Comparison of ENCODE assay signal across 1 cellular context in the genomic region with DNA sequence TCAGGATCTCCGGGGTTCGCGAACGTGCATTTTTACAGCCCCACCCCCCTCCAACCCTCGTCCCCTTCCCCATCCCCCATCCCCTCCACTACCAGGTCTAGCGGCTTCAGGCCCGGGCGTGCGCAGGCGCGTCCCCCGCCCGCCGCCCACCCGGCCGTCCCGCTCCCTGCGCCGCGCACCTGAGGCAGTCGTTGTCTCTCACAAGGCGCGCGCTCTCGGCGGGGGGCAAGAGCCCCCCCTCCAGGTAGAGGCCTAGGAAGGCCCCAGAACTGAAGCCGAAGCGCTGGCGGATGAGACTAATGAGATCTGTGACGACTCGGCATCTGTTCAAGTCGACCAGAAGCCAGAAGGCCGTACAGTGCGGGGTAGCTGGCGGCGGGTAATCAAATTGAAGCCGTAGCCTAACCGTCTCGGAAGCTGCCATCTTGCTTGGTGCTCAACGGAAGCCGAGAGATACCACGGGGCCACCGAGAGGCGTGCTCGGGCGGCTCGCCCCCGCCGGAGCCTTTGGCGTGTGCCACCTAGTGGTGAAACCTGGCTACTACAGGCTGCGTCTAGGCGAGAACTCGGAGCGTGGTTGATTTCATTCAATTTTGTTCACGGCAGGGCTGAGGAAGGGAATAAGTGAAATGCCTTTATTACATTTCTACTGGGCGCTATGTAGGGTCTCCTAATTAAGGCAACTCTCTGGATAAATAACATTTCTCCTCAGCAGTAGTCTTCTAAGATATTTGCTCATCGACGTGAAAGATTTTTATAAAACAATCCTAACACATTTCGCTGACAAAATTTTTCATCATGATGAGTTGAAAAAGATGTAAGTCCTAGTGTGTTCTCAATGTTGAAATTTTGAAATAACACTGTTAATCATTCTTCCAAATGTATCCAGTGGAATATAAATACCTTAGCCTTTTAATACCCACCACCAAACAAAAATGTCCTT.
A peak's percentile ranks its signal among the peaks of the same experiment; 100 is the strongest.
TF ChIP-seq lines count a peak whose summit lies in the region.

A gene with protein sequence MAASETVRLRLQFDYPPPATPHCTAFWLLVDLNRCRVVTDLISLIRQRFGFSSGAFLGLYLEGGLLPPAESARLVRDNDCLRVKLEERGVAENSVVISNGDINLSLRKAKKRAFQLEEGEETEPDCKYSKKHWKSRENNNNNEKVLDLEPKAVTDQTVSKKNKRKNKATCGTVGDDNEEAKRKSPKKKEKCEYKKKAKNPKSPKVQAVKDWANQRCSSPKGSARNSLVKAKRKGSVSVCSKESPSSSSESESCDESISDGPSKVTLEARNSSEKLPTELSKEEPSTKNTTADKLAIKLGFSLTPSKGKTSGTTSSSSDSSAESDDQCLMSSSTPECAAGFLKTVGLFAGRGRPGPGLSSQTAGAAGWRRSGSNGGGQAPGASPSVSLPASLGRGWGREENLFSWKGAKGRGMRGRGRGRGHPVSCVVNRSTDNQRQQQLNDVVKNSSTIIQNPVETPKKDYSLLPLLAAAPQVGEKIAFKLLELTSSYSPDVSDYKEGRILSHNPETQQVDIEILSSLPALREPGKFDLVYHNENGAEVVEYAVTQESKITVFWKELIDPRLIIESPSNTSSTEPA (minus strand): TSS at position 455 of the 943 bp plus-strand sequence. CDS start 31 bp downstream, at position 424.

TF ChIP-seq in K562, 482 proteins besides CTCF, POLR2A, EP300 and RAD21 (continued from another document and continues in another):
- TF ChIP-seq, protein P1, sequence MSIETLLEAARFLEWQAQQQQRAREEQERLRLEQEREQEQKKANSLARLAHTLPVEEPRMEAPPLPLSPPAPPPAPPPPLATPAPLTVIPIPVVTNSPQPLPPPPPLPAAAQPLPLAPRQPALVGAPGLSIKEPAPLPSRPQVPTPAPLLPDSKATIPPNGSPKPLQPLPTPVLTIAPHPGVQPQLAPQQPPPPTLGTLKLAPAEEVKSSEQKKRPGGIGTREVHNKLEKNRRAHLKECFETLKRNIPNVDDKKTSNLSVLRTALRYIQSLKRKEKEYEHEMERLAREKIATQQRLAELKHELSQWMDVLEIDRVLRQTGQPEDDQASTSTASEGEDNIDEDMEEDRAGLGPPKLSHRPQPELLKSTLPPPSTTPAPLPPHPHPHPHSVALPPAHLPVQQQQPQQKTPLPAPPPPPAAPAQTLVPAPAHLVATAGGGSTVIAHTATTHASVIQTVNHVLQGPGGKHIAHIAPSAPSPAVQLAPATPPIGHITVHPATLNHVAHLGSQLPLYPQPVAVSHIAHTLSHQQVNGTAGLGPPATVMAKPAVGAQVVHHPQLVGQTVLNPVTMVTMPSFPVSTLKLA (conservative IDR thresholded peaks at IDR 0.05) = peak; percentile 84 to 92
- TF ChIP-seq HCFC1 (IDR thresholded peaks at IDR 0.05; ENCODE audit: low read depth, low read length) = peak; percentile 64
- TF ChIP-seq TOE1 (IDR thresholded peaks at IDR 0.05; ENCODE audit: borderline replicate concordance) = peak; percentile 79; the same call in 1 of the 2 replicates
- no peak for TF ChIP-seq TOE1 (CRISPR knock-in tag; IDR thresholded peaks at IDR 0.05; ENCODE audit: borderline replicate concordance, low read depth)
- no peak for TF ChIP-seq NFATC3 (IDR thresholded peaks at IDR 0.05)
- TF ChIP-seq PHF20 (IDR thresholded peaks at IDR 0.05; ENCODE audit: partially characterized antibody) = peak; percentile 90
- no peak for TF ChIP-seq ZFP1 (CRISPR knock-in tag; IDR thresholded peaks at IDR 0.05)
- TF ChIP-seq, protein P2, sequence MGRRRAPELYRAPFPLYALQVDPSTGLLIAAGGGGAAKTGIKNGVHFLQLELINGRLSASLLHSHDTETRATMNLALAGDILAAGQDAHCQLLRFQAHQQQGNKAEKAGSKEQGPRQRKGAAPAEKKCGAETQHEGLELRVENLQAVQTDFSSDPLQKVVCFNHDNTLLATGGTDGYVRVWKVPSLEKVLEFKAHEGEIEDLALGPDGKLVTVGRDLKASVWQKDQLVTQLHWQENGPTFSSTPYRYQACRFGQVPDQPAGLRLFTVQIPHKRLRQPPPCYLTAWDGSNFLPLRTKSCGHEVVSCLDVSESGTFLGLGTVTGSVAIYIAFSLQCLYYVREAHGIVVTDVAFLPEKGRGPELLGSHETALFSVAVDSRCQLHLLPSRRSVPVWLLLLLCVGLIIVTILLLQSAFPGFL (CRISPR knock-in tag; IDR thresholded peaks at IDR 0.05) = peak; percentile 48; the same call in 1 of the 2 replicates
- TF ChIP-seq, protein P3, sequence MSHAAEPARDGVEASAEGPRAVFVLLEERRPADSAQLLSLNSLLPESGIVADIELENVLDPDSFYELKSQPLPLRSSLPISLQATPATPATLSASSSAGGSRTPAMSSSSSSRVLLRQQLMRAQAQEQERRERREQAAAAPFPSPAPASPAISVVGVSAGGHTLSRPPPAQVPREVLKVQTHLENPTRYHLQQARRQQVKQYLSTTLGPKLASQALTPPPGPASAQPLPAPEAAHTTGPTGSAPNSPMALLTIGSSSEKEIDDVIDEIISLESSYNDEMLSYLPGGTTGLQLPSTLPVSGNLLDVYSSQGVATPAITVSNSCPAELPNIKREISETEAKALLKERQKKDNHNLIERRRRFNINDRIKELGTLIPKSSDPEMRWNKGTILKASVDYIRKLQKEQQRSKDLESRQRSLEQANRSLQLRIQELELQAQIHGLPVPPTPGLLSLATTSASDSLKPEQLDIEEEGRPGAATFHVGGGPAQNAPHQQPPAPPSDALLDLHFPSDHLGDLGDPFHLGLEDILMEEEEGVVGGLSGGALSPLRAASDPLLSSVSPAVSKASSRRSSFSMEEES (CRISPR knock-in tag; IDR thresholded peaks at IDR 0.05) = no peak
- peak; percentile 95 for TF ChIP-seq RBFOX2 (IDR thresholded peaks at IDR 0.05; ENCODE audit: low read depth, low read length)
- TF ChIP-seq NRF1 (conservative IDR thresholded peaks at IDR 0.05 in 1 of 2, IDR thresholded peaks at IDR 0.05 in 1 of 2) = peak; percentile 85 to 87
- TF ChIP-seq, protein P4, sequence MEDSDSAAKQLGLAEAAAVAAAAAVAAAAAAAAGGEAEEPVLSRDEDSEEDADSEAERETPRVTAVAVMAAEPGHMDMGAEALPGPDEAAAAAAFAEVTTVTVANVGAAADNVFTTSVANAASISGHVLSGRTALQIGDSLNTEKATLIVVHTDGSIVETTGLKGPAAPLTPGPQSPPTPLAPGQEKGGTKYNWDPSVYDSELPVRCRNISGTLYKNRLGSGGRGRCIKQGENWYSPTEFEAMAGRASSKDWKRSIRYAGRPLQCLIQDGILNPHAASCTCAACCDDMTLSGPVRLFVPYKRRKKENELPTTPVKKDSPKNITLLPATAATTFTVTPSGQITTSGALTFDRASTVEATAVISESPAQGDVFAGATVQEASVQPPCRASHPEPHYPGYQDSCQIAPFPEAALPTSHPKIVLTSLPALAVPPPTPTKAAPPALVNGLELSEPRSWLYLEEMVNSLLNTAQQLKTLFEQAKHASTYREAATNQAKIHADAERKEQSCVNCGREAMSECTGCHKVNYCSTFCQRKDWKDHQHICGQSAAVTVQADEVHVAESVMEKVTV (CRISPR knock-in tag; IDR thresholded peaks at IDR 0.05) = peak; percentile 65
- TF ChIP-seq YY1 (IDR thresholded peaks at IDR 0.05; ENCODE audit: borderline replicate concordance in 1 of 3, control insufficient read depth in 1 of 3, extremely low read depth in 1 of 3, insufficient read depth in 3 of 3, insufficient read length in 1 of 3, insufficient replicate concordance in 2 of 3, low read depth in 1 of 3, low read length in 2 of 3) = peak; percentile 73 to 95 (median 91)
- TF ChIP-seq EGR1 (conservative IDR thresholded peaks at IDR 0.05) = peak; percentile 92
- TF ChIP-seq PTTG1 (tag; IDR thresholded peaks at IDR 0.05; ENCODE audit: low read depth) = no peak
- peak; percentile 96 to 100 for TF ChIP-seq MAZ (CRISPR knock-in tag; conservative IDR thresholded peaks at IDR 0.05 in 1 of 2, IDR thresholded peaks at IDR 0.05 in 1 of 2)
- TF ChIP-seq, protein P5, sequence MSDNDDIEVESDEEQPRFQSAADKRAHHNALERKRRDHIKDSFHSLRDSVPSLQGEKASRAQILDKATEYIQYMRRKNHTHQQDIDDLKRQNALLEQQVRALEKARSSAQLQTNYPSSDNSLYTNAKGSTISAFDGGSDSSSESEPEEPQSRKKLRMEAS (CRISPR knock-in tag; IDR thresholded peaks at IDR 0.05) = peak; percentile 83
- TF ChIP-seq, protein P6, sequence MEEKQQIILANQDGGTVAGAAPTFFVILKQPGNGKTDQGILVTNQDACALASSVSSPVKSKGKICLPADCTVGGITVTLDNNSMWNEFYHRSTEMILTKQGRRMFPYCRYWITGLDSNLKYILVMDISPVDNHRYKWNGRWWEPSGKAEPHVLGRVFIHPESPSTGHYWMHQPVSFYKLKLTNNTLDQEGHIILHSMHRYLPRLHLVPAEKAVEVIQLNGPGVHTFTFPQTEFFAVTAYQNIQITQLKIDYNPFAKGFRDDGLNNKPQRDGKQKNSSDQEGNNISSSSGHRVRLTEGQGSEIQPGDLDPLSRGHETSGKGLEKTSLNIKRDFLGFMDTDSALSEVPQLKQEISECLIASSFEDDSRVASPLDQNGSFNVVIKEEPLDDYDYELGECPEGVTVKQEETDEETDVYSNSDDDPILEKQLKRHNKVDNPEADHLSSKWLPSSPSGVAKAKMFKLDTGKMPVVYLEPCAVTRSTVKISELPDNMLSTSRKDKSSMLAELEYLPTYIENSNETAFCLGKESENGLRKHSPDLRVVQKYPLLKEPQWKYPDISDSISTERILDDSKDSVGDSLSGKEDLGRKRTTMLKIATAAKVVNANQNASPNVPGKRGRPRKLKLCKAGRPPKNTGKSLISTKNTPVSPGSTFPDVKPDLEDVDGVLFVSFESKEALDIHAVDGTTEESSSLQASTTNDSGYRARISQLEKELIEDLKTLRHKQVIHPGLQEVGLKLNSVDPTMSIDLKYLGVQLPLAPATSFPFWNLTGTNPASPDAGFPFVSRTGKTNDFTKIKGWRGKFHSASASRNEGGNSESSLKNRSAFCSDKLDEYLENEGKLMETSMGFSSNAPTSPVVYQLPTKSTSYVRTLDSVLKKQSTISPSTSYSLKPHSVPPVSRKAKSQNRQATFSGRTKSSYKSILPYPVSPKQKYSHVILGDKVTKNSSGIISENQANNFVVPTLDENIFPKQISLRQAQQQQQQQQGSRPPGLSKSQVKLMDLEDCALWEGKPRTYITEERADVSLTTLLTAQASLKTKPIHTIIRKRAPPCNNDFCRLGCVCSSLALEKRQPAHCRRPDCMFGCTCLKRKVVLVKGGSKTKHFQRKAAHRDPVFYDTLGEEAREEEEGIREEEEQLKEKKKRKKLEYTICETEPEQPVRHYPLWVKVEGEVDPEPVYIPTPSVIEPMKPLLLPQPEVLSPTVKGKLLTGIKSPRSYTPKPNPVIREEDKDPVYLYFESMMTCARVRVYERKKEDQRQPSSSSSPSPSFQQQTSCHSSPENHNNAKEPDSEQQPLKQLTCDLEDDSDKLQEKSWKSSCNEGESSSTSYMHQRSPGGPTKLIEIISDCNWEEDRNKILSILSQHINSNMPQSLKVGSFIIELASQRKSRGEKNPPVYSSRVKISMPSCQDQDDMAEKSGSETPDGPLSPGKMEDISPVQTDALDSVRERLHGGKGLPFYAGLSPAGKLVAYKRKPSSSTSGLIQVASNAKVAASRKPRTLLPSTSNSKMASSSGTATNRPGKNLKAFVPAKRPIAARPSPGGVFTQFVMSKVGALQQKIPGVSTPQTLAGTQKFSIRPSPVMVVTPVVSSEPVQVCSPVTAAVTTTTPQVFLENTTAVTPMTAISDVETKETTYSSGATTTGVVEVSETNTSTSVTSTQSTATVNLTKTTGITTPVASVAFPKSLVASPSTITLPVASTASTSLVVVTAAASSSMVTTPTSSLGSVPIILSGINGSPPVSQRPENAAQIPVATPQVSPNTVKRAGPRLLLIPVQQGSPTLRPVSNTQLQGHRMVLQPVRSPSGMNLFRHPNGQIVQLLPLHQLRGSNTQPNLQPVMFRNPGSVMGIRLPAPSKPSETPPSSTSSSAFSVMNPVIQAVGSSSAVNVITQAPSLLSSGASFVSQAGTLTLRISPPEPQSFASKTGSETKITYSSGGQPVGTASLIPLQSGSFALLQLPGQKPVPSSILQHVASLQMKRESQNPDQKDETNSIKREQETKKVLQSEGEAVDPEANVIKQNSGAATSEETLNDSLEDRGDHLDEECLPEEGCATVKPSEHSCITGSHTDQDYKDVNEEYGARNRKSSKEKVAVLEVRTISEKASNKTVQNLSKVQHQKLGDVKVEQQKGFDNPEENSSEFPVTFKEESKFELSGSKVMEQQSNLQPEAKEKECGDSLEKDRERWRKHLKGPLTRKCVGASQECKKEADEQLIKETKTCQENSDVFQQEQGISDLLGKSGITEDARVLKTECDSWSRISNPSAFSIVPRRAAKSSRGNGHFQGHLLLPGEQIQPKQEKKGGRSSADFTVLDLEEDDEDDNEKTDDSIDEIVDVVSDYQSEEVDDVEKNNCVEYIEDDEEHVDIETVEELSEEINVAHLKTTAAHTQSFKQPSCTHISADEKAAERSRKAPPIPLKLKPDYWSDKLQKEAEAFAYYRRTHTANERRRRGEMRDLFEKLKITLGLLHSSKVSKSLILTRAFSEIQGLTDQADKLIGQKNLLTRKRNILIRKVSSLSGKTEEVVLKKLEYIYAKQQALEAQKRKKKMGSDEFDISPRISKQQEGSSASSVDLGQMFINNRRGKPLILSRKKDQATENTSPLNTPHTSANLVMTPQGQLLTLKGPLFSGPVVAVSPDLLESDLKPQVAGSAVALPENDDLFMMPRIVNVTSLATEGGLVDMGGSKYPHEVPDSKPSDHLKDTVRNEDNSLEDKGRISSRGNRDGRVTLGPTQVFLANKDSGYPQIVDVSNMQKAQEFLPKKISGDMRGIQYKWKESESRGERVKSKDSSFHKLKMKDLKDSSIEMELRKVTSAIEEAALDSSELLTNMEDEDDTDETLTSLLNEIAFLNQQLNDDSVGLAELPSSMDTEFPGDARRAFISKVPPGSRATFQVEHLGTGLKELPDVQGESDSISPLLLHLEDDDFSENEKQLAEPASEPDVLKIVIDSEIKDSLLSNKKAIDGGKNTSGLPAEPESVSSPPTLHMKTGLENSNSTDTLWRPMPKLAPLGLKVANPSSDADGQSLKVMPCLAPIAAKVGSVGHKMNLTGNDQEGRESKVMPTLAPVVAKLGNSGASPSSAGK (IDR thresholded peaks at IDR 0.05) = no peak; the same call in 1 of the 2 replicates
- peak; percentile 92 for TF ChIP-seq XRCC5 (IDR thresholded peaks at IDR 0.05; ENCODE audit: low read depth, low read length)
- TF ChIP-seq, protein P7, sequence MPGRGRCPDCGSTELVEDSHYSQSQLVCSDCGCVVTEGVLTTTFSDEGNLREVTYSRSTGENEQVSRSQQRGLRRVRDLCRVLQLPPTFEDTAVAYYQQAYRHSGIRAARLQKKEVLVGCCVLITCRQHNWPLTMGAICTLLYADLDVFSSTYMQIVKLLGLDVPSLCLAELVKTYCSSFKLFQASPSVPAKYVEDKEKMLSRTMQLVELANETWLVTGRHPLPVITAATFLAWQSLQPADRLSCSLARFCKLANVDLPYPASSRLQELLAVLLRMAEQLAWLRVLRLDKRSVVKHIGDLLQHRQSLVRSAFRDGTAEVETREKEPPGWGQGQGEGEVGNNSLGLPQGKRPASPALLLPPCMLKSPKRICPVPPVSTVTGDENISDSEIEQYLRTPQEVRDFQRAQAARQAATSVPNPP (IDR thresholded peaks at IDR 0.05; ENCODE audit: borderline replicate concordance, insufficient read depth, insufficient read length) = no peak
- TF ChIP-seq CXXC5 (CRISPR knock-in tag; IDR thresholded peaks at IDR 0.05) = peak; percentile 87
- TF ChIP-seq, protein P8, sequence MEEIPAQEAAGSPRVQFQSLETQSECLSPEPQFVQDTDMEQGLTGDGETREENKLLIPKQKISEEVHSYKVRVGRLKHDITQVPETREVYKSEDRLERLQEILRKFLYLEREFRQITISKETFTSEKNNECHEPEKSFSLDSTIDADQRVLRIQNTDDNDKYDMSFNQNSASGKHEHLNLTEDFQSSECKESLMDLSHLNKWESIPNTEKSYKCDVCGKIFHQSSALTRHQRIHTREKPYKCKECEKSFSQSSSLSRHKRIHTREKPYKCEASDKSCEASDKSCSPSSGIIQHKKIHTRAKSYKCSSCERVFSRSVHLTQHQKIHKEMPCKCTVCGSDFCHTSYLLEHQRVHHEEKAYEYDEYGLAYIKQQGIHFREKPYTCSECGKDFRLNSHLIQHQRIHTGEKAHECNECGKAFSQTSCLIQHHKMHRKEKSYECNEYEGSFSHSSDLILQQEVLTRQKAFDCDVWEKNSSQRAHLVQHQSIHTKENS (CRISPR knock-in tag; IDR thresholded peaks at IDR 0.05) = no peak
- peak; percentile 54; the same call in 1 of the 2 replicates for TF ChIP-seq GABPA (tag; conservative IDR thresholded peaks at IDR 0.05; ENCODE audit: low read depth)
- TF ChIP-seq BRCA1 (IDR thresholded peaks at IDR 0.05) = no peak
- no peak for TF ChIP-seq BRCA1 (CRISPR knock-in tag; IDR thresholded peaks at IDR 0.05)
- TF ChIP-seq ZNF232 (CRISPR knock-in tag; IDR thresholded peaks at IDR 0.05) = no peak
